Comparison of ENCODE assay signal across 20 cellular contexts in the genomic region with DNA sequence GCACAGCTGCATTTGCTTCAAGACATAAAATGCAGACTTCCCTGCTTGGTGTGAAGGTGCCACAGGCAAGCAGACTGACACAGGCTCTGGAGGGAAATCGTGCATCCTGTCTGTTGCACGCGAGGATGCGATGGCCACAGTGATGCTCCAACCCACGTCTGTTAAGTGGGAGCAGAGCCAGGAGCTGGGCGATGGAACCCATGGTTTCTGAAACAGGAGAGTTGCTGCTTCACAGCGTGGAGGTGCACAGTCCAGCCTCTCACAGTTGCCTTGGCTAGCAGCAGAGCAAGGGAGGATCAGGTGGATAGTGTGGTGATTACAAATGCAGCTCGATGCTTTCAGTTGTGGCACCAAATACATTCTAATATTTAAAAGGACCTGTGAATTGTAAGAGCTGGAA.
DNase-seq lines count a peak whose midpoint lies in the region; ATAC-seq and TF ChIP-seq lines count a peak whose summit lies in the region.
"Had no signal": no experiment of that assay in that cellular context is flagged by ENCODE, and none has a peak within 500 bp of the region (broad histone marks: within the 10 kb centered on the region; RNA-seq: fewer than 3 reads in every experiment).

No MANE protein-coding gene starts in this region.

- H4K20me1 ChIP-seq in BLaER1 = no peaks in the 10 kb centered on the region

- H3K27me3 ChIP-seq in BLaER1 = no peaks in the 10 kb centered on the region
- H3K27me3 ChIP-seq in esophagus muscularis mucosa = peaks cover 0 to 50% (median 0%) of the 10 kb centered on the region in 4 donors
- H3K27me3 ChIP-seq: SJSA1 had no signal

- TF ChIP-seq CTCF in VCaP (conservative IDR thresholded peaks at IDR 0.05) (no peak), esophagus muscularis mucosa (IDR thresholded peaks at IDR 0.05) (no peak), nephron progenitor cell (IDR thresholded peaks at IDR 0.05) (no peak), GM13977 (IDR thresholded peaks at IDR 0.05; ENCODE audit: extremely low read depth, insufficient read depth, missing control alignments) (no peak)

- H3K36me3 ChIP-seq in BLaER1 = no peaks in the 10 kb centered on the region
- H3K36me3 ChIP-seq in esophagus muscularis mucosa = no peaks in the 10 kb centered on the region
- H3K36me3 ChIP-seq: HAP-1, SJSA1 had no signal

- peaks cover 44% of the 10 kb centered on the region for H3K4me1 Mint-ChIP-seq in nephron progenitor cell

- H3K9me3 Mint-ChIP-seq in nephron progenitor cell = peaks cover 34% of the 10 kb centered on the region

- H3K27me3 Mint-ChIP-seq in nephron progenitor cell (ENCODE audit: low read depth, poor library complexity) = peaks cover 8% of the 10 kb centered on the region

- H3K4me1 ChIP-seq in BLaER1 (peaks cover 22% of the 10 kb centered on the region), esophagus muscularis mucosa (no peaks in the 10 kb centered on the region)
- H3K4me1 ChIP-seq: HAP-1, SJSA1 had no signal

- H3K9me3 ChIP-seq in BLaER1 (peaks cover 14% of the 10 kb centered on the region; the same call in 1 of the 2 replicates), esophagus muscularis mucosa (peaks cover 0 to 16% (median 7%) of the 10 kb centered on the region in 4 donors)
- H3K9me3 ChIP-seq: SJSA1 had no signal

- peaks cover 14% of the 10 kb centered on the region for H3K36me3 Mint-ChIP-seq in nephron progenitor cell (ENCODE audit: low read depth)

- in situ Hi-C loops in GM13977 (cut with MboI; ENCODE audit: low pct_unique_long_range_greater_than_20kb, low sequenced_read_pairs, unreplicated experiment) = loop anchor here (25.0 kb wide), 1 partner anchor 940 kb away; no protein-coding TSS in a partner anchor

- TF ChIP-seq EP300 in esophagus muscularis mucosa (IDR thresholded peaks at IDR 0.05) = no peak

- WGBS in esophagus muscularis mucosa = 87% methylated on average over 8 of the region's 8 CpGs

- intact Hi-C loops in esophagus muscularis mucosa (cut with DNase I) = no loop called here

- H3K4me3 ChIP-seq in BLaER1 (no peak overlapping the region), esophagus muscularis mucosa (no peak overlapping the region)
- H3K4me3 ChIP-seq: HAP-1, SJSA1 had no signal

- TF ChIP-seq POLR2A in esophagus muscularis mucosa (IDR thresholded peaks at IDR 0.05; ENCODE audit: low read depth) = no peak

- H3K27ac ChIP-seq in BLaER1 = no peak overlapping the region
- H3K27ac ChIP-seq in VCaP = peak overlapping the region; percentile 19; the same call in 1 of the 2 replicates
- H3K27ac ChIP-seq in esophagus muscularis mucosa (replicated peaks in 1 of 4) = no peak overlapping the region
- H3K27ac ChIP-seq: KMS-11, SJSA1 had no signal

- ATAC-seq in HG03457 (IDR thresholded peaks at IDR 0.05; ENCODE audit: unreplicated experiment) = no peak
- ATAC-seq: Right ventricle myocardium inferior had no signal

- H3K9ac ChIP-seq in BLaER1 = no peak overlapping the region
- H3K9ac ChIP-seq: KMS-11 had no signal

- DNase-seq in DMS153 treated with DMSO at 0.1 percent for 48 hours (lab: John Stamatoyannopoulos, UW; ENCODE audit: unreplicated experiment) = peak; percentile 73
- peak; percentile 37 for DNase-seq in esophagus muscularis mucosa (ENCODE audit: extremely low spot score)
- no peak for DNase-seq in nephron progenitor cell
- no peak for DNase-seq in GM13977 (ENCODE audit: low spot score)
- DNase-seq: CD4-positive, alpha-beta T cell; COR-L47; EL; IMR-90; NCI-H1092 treated with DMSO at 0.1 percent for 48 hours; NCI-H1436 treated with DMSO at 0.1 percent for 48 hours; NCI-H2227 treated with DMSO at 0.1 percent for 48 hours; NCI-H510A; NCI-H748 treated with DMSO at 0.1 percent for 48 hours had no signal

- no peak overlapping the region for H3K27ac Mint-ChIP-seq in nephron progenitor cell
- H3K27ac Mint-ChIP-seq: CD4-positive, alpha-beta T cell had no signal

- peak overlapping the region; percentile 73; the same call in 1 of the 2 replicates for H3K4me2 ChIP-seq in BLaER1
- H3K4me2 ChIP-seq: KMS-11 had no signal

- H3K4me3 Mint-ChIP-seq in nephron progenitor cell = no peak overlapping the region
- H3K4me3 Mint-ChIP-seq: CD4-positive, alpha-beta T cell had no signal

Comparison
In these comparisons a context has a peak if more than half of its experiments do, and no peak if none do; other contexts are left out.
1. DNase-seq: peak in DMS153 treated with DMSO at 0.1 percent for 48 hours (single experiment) and esophagus muscularis mucosa (single experiment); none in nephron progenitor cell (single experiment) and GM13977 (single experiment).